12 cellular contexts compared by ENCODE assay signal in genomic region chr9:94655739-94656138, GRCh38. TPM values are rescaled to one million over a fixed set of nuclear protein-coding genes. Genes with fewer than 3 reads are reported as not detected.
DNase-seq lines count a peak whose midpoint lies in the region; ATAC-seq and TF ChIP-seq lines count a peak whose summit lies in the region.
"Had no signal": no experiment of that assay in that cellular context is flagged by ENCODE, and none has a peak within 500 bp of the region (broad histone marks: within the 10 kb centered on the region; RNA-seq: fewer than 3 reads in every experiment).

No MANE protein-coding gene starts in this region.

- no peaks in the 10 kb centered on the region for H3K27me3 Mint-ChIP-seq in CD8-positive, alpha-beta T cell (ENCODE audit: low read depth)
- no peaks in the 10 kb centered on the region for H3K27me3 Mint-ChIP-seq in activated B cell treated with CpG ODN at 0.5 μM for 24 hours
- H3K27me3 Mint-ChIP-seq in naive thymus-derived CD4-positive, alpha-beta T cell, result peaks cover 0 to 6% (median 0%) of the 10 kb centered on the region in 5 donors
- no peaks in the 10 kb centered on the region for H3K27me3 Mint-ChIP-seq in type B pancreatic cell

- CTCF ChIA-PET in CD8-positive, alpha-beta T cell (lab: Charles Lee), result interaction anchor here (3.8 kb wide), 1 partner anchor 13 kb away, joined by 25 read pairs; no protein-coding TSS in a partner anchor
- CTCF ChIA-PET in activated B cell treated with CpG ODN at 0.5 μM for 24 hours (lab: Charles Lee), result interaction anchor here (0.8 to 0.9 kb wide), 2 partner anchors 25 to 26 kb away, joined by 3 read pairs; no protein-coding TSS in a partner anchor
- CTCF ChIA-PET in naive thymus-derived CD4-positive, alpha-beta T cell (lab: Charles Lee), result interaction anchor here (3.8 kb wide), 1 partner anchor 12 kb away, joined by 20 read pairs; no protein-coding TSS in a partner anchor

- H3K4me1 ChIP-seq in CD8-positive, alpha-beta T cell (ENCODE audit: insufficient read depth, low read length), result peaks cover 13% of the 10 kb centered on the region
- H3K4me1 ChIP-seq in naive thymus-derived CD4-positive, alpha-beta T cell (ENCODE audit: control insufficient read depth in 2 of 2, insufficient read depth in 2 of 2, low read length in 2 of 2), result peaks cover 0 to 15% of the 10 kb centered on the region in 2 donors

- DNase-seq in CD8-positive, alpha-beta T cell, result no peak
- DNase-seq in activated B cell treated with CpG ODN at 0.5 μM for 24 hours (no peak), type B pancreatic cell (ENCODE audit: extremely low spot score, unreplicated experiment) (no peak), SKM-1 (lab: John Stamatoyannopoulos, UW; ENCODE audit: unreplicated experiment) (no peak), SHP77 (lab: John Stamatoyannopoulos, UW) (no peak), AG08396 (ENCODE audit: low spot score) (no peak)
- DNase-seq in naive thymus-derived CD4-positive, alpha-beta T cell, result peak in 3 of 9 donors; percentile 4 to 23 (median 5)
- DNase-seq: brain microvascular endothelial cell, DMS 273 treated with DMSO at 0.1 percent for 48 hours, NCI-H2227 treated with DMSO at 0.1 percent for 48 hours, nephron progenitor cell had no signal

- H3K36me3 Mint-ChIP-seq in CD8-positive, alpha-beta T cell, result no peaks in the 10 kb centered on the region
- H3K36me3 Mint-ChIP-seq in activated B cell treated with CpG ODN at 0.5 μM for 24 hours (ENCODE audit: low read depth) (no peaks in the 10 kb centered on the region), type B pancreatic cell (no peaks in the 10 kb centered on the region)
- H3K36me3 Mint-ChIP-seq in naive thymus-derived CD4-positive, alpha-beta T cell, result no peaks in the 10 kb centered on the region

- H3K4me1 Mint-ChIP-seq in CD8-positive, alpha-beta T cell (ENCODE audit: low read depth), result peaks cover 20% of the 10 kb centered on the region
- H3K4me1 Mint-ChIP-seq in activated B cell treated with CpG ODN at 0.5 μM for 24 hours (peaks cover 18% of the 10 kb centered on the region), type B pancreatic cell (ENCODE audit: unreplicated experiment) (peaks cover 11% of the 10 kb centered on the region)
- H3K4me1 Mint-ChIP-seq in naive thymus-derived CD4-positive, alpha-beta T cell, result peaks cover 10 to 31% (median 28%) of the 10 kb centered on the region in 7 donors

- no peaks in the 10 kb centered on the region for H3K36me3 ChIP-seq in CD8-positive, alpha-beta T cell (ENCODE audit: insufficient read depth, low read length)
- H3K36me3 ChIP-seq in naive thymus-derived CD4-positive, alpha-beta T cell (ENCODE audit: control insufficient read depth in 2 of 3, insufficient read depth in 3 of 3, low read length in 3 of 3), result no peaks in the 10 kb centered on the region
- H3K36me3 ChIP-seq: brain microvascular endothelial cell had no signal

- no peaks in the 10 kb centered on the region for H3K9me3 ChIP-seq in CD8-positive, alpha-beta T cell (ENCODE audit: low read length)
- H3K9me3 ChIP-seq in naive thymus-derived CD4-positive, alpha-beta T cell (ENCODE audit: control insufficient read depth in 2 of 3, low read length in 3 of 3), result no peaks in the 10 kb centered on the region

- peak overlapping the region; percentile 78 for H3K27ac Mint-ChIP-seq in CD8-positive, alpha-beta T cell
- H3K27ac Mint-ChIP-seq in activated B cell treated with CpG ODN at 0.5 μM for 24 hours, result peak overlapping the region; percentile 90
- peak overlapping the region; percentile 84 to 96 (median 92) for H3K27ac Mint-ChIP-seq in naive thymus-derived CD4-positive, alpha-beta T cell
- no peak overlapping the region for H3K27ac Mint-ChIP-seq in type B pancreatic cell
- H3K27ac Mint-ChIP-seq: nephron progenitor cell had no signal

- POLR2A ChIA-PET in CD8-positive, alpha-beta T cell (lab: Charles Lee), result interaction anchor here (2.9 kb wide), 1 partner anchor 13 kb away, joined by 16 read pairs; no protein-coding TSS in a partner anchor
- POLR2A ChIA-PET in activated B cell treated with CpG ODN at 0.5 μM for 24 hours (lab: Charles Lee), result interaction anchor here (0.5 to 2.5 kb wide), 6 partner anchors 14 to 1756 kb away, joined by 3 to 17 read pairs (median 6); partner anchors contain the start of genes AOPEP and FBP1
- POLR2A ChIA-PET in naive thymus-derived CD4-positive, alpha-beta T cell (lab: Charles Lee), result interaction anchor here (1.0 to 2.4 kb wide), 5 partner anchors 10 to 70 kb away, joined by 3 to 13 read pairs (median 4); partner anchors contain the start of gene AOPEP

- TF ChIP-seq CTCF in CD8-positive, alpha-beta T cell (IDR thresholded peaks at IDR 0.05), result no peak
- TF ChIP-seq CTCF in activated B cell treated with CpG ODN at 0.5 μM for 24 hours (IDR thresholded peaks at IDR 0.05) (no peak), type B pancreatic cell (conservative IDR thresholded peaks at IDR 0.05) (no peak)

- intact Hi-C loops in CD8-positive, alpha-beta T cell (cut with DNase I, micrococcal nuclease), result no loop called here
- intact Hi-C loops in activated B cell treated with CpG ODN at 0.5 μM for 24 hours (cut with micrococcal nuclease), result loop anchor here (1.0 to 10.0 kb wide), 2 partner anchors 16 to 491 kb away; partner anchors contain the start of gene FBP1
- intact Hi-C loops in naive thymus-derived CD4-positive, alpha-beta T cell (cut with micrococcal nuclease), result loop anchor here in 1 of 2 donors (1.0 kb wide), 2 partner anchors 14 to 16 kb away; partner anchors contain the start of gene FBP1

- H3K27me3 ChIP-seq in CD8-positive, alpha-beta T cell (ENCODE audit: insufficient read depth, low read length), result no peaks in the 10 kb centered on the region
- H3K27me3 ChIP-seq in naive thymus-derived CD4-positive, alpha-beta T cell (ENCODE audit: control insufficient read depth in 2 of 2, insufficient read depth in 2 of 2, low read length in 2 of 2), result no peaks in the 10 kb centered on the region
- H3K27me3 ChIP-seq: brain microvascular endothelial cell had no signal

- peak overlapping the region; percentile 80 for H3K4me3 Mint-ChIP-seq in CD8-positive, alpha-beta T cell
- H3K4me3 Mint-ChIP-seq in activated B cell treated with CpG ODN at 0.5 μM for 24 hours (peak overlapping the region; percentile 80), type B pancreatic cell (no peak overlapping the region)
- H3K4me3 Mint-ChIP-seq in naive thymus-derived CD4-positive, alpha-beta T cell, result peak overlapping the region; percentile 76 to 92 (median 83)
- H3K4me3 Mint-ChIP-seq: nephron progenitor cell had no signal

- peak overlapping the region; percentile 17 for H3K27ac ChIP-seq in CD8-positive, alpha-beta T cell (ENCODE audit: low read depth, low read length)
- peak overlapping the region; percentile 66 for H3K27ac ChIP-seq in naive thymus-derived CD4-positive, alpha-beta T cell (ENCODE audit: low read depth, low read length)
- H3K27ac ChIP-seq: brain microvascular endothelial cell had no signal

- ATAC-seq in CD8-positive, alpha-beta T cell, result peak; percentile 13
- ATAC-seq in GM21576 (IDR thresholded peaks at IDR 0.05; ENCODE audit: unreplicated experiment), result peak; percentile 11
- peak; percentile 19 for ATAC-seq in activated B cell treated with CpG ODN at 0.5 μM for 24 hours (ENCODE audit: low read depth)
- peak; percentile 22 for ATAC-seq in naive thymus-derived CD4-positive, alpha-beta T cell

- H3K4me3 ChIP-seq in CD8-positive, alpha-beta T cell (ENCODE audit: low read depth, low read length), result peak overlapping the region; percentile 34
- H3K4me3 ChIP-seq in naive thymus-derived CD4-positive, alpha-beta T cell (ENCODE audit: low read length), result peak overlapping the region; percentile 49

- no peaks in the 10 kb centered on the region for H3K9me3 Mint-ChIP-seq in CD8-positive, alpha-beta T cell
- no peaks in the 10 kb centered on the region for H3K9me3 Mint-ChIP-seq in activated B cell treated with CpG ODN at 0.5 μM for 24 hours
- H3K9me3 Mint-ChIP-seq in naive thymus-derived CD4-positive, alpha-beta T cell, result peaks cover 0 to 2% (median 0%) of the 10 kb centered on the region in 11 donors
- H3K9me3 Mint-ChIP-seq in type B pancreatic cell, result no peaks in the 10 kb centered on the region
- H3K9me3 Mint-ChIP-seq: nephron progenitor cell had no signal

RNA-seq across cellular contexts. Expression of gene FBP1, which starts 16.4 kb away (rescaled TPM):
- 1 to 10 TPM; 2.2 to 2.7 TPM for total RNA-seq in CD8-positive, alpha-beta T cell
- total RNA-seq in activated B cell treated with CpG ODN at 0.5 μM for 24 hours (0.80 and 1.2 TPM in 2 replicates), type B pancreatic cell (ENCODE audit: low replicate concordance) (25.9 and 35.9 TPM in 2 replicates)
- total RNA-seq in naive thymus-derived CD4-positive, alpha-beta T cell, result 10 to 100 TPM in 3 of 5 experiments, 1 to 10 TPM in 1, under 1 TPM in 1; 0.15 to 26.1 (median 10.5) TPM
- 10 to 100 TPM; 19.3 to 25.8 TPM for polyA plus RNA-seq in naive thymus-derived CD4-positive, alpha-beta T cell
